Comparison of ENCODE assay signal across 1 cellular context in genomic region chr19:18292460-18292809, GRCh38.
TF ChIP-seq lines count a peak whose summit lies in the region.

No MANE protein-coding gene starts in this region.

TF ChIP-seq in H1, 55 proteins besides CTCF, POLR2A, EP300 and RAD21:
- TF ChIP-seq CEBPB (IDR thresholded peaks at IDR 0.05; ENCODE audit: low read depth, low read length), result peak; percentile 94
- 0 out of 2 replicates have a peak, but pooled peaks have one; percentile 18 for TF ChIP-seq TAF1 (IDR thresholded peaks at IDR 0.05; ENCODE audit: low read depth, low read length)
- TF ChIP-seq SUZ12 (IDR thresholded peaks at IDR 0.05; ENCODE audit: low read length), result peak; percentile 25; the same call in 1 of the 2 replicates
- no peak for TF ChIP-seq JUN (IDR thresholded peaks at IDR 0.05; ENCODE audit: low read depth, low read length)
- no peak for TF ChIP-seq CBX5 (IDR thresholded peaks at IDR 0.05; ENCODE audit: low read depth, low read length)
- TF ChIP-seq HDAC2 (IDR thresholded peaks at IDR 0.05; ENCODE audit: borderline replicate concordance in 1 of 2, low read depth in 2 of 2, low read length in 2 of 2), result 0 out of 4 replicates have a peak, but pooled peaks of 1 of the 2 experiments have one; percentile 55
- 0 out of 4 replicates have a peak, but pooled peaks of 1 of the 2 experiments have one; percentile 14 for TF ChIP-seq SIN3A (conservative IDR thresholded peaks at IDR 0.05 in 1 of 2, IDR thresholded peaks at IDR 0.05 in 1 of 2; ENCODE audit: low read depth in 1 of 2, low read length in 2 of 2)
- TF ChIP-seq EGR1 (IDR thresholded peaks at IDR 0.05; ENCODE audit: borderline replicate concordance, low read depth, low read length), result no peak
- peak; percentile 83 for TF ChIP-seq ASH2L (IDR thresholded peaks at IDR 0.05; ENCODE audit: low read length)
- peak; percentile 32 for TF ChIP-seq KDM4A (IDR thresholded peaks at IDR 0.05; ENCODE audit: low read depth, low read length, severe bottlenecking)
- no peak for TF ChIP-seq SP4 (IDR thresholded peaks at IDR 0.05; ENCODE audit: low read length)
- no peak; the same call in 1 of the 2 replicates for TF ChIP-seq POLR2AphosphoS5 (IDR thresholded peaks at IDR 0.05; ENCODE audit: low read depth, low read length)
- no peak for TF ChIP-seq CREB1 (IDR thresholded peaks at IDR 0.05)
- no peak for TF ChIP-seq MAFK (IDR thresholded peaks at IDR 0.05; ENCODE audit: low read depth, low read length)
- TF ChIP-seq CTBP2 (IDR thresholded peaks at IDR 0.05; ENCODE audit: borderline replicate concordance, insufficient read depth, insufficient read length, low read length), result peak; percentile 93
